In the genomic region with DNA sequence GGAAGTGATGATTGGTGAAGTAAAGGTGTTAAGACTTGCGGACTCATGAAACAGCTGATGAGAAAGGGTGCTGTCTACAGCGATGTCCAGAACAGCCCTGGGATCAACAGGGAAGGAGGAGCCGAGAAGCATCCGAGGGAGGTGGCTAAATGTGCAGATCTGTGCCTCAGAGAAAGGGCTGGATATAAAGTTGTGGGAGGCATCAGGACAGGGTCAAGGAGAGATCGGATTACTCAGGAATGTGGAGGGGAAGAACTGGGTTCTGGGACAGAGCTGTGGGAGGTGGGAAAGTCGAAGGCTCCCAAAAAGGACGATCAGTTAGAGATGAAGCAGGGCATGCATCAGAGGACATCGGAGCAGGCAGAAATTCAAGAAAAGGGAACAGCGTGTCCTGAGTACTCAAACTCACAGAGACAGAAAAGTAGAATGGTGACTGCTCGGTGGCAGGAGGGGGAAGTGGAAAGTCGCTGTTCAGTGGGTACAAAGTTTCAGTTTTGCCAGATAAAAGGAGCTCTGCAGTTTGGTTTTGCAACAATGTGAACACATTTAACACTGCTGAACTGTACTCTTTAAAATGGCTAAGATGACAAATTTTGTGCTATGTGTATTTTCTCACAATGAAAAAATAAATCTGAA, we compare ENCODE assay signal across 1 cellular context.
TF ChIP-seq lines count a peak whose summit lies in the region.

No MANE protein-coding gene starts in this region.

TF ChIP-seq in K562, 482 proteins besides CTCF, POLR2A, EP300 and RAD21:
- TF ChIP-seq KLF13 (tag; IDR thresholded peaks at IDR 0.05; ENCODE audit: borderline replicate concordance, low read depth) (no peak), TCF7L2 (IDR thresholded peaks at IDR 0.05; ENCODE audit: low read depth, low read length) (no peak), ZNF253 (CRISPR knock-in tag; conservative IDR thresholded peaks at IDR 0.05) (no peak)
- TF ChIP-seq, protein P1, sequence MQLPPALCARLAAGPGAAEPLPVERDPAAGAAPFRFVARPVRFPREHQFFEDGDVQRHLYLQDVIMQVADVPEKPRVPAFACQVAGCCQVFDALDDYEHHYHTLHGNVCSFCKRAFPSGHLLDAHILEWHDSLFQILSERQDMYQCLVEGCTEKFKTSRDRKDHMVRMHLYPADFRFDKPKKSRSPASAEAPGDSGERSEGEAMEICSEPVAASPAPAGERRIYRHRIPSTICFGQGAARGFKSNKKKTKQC (CRISPR knock-in tag; IDR thresholded peaks at IDR 0.05): no peak
- TF ChIP-seq, protein P2, sequence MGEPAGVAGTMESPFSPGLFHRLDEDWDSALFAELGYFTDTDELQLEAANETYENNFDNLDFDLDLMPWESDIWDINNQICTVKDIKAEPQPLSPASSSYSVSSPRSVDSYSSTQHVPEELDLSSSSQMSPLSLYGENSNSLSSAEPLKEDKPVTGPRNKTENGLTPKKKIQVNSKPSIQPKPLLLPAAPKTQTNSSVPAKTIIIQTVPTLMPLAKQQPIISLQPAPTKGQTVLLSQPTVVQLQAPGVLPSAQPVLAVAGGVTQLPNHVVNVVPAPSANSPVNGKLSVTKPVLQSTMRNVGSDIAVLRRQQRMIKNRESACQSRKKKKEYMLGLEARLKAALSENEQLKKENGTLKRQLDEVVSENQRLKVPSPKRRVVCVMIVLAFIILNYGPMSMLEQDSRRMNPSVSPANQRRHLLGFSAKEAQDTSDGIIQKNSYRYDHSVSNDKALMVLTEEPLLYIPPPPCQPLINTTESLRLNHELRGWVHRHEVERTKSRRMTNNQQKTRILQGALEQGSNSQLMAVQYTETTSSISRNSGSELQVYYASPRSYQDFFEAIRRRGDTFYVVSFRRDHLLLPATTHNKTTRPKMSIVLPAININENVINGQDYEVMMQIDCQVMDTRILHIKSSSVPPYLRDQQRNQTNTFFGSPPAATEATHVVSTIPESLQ (CRISPR knock-in tag; IDR thresholded peaks at IDR 0.05): no peak
- TF ChIP-seq, protein P3, sequence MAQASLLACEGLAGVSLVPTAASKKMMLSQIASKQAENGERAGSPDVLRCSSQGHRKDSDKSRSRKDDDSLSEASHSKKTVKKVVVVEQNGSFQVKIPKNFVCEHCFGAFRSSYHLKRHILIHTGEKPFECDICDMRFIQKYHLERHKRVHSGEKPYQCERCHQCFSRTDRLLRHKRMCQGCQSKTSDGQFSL (CRISPR knock-in tag; IDR thresholded peaks at IDR 0.05): no peak
- TF ChIP-seq, protein P3 (tag; IDR thresholded peaks at IDR 0.05): no peak
- TF ChIP-seq, protein P4, sequence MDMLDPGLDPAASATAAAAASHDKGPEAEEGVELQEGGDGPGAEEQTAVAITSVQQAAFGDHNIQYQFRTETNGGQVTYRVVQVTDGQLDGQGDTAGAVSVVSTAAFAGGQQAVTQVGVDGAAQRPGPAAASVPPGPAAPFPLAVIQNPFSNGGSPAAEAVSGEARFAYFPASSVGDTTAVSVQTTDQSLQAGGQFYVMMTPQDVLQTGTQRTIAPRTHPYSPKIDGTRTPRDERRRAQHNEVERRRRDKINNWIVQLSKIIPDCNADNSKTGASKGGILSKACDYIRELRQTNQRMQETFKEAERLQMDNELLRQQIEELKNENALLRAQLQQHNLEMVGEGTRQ (CRISPR knock-in tag; IDR thresholded peaks at IDR 0.05): no peak
- TF ChIP-seq, protein P5, sequence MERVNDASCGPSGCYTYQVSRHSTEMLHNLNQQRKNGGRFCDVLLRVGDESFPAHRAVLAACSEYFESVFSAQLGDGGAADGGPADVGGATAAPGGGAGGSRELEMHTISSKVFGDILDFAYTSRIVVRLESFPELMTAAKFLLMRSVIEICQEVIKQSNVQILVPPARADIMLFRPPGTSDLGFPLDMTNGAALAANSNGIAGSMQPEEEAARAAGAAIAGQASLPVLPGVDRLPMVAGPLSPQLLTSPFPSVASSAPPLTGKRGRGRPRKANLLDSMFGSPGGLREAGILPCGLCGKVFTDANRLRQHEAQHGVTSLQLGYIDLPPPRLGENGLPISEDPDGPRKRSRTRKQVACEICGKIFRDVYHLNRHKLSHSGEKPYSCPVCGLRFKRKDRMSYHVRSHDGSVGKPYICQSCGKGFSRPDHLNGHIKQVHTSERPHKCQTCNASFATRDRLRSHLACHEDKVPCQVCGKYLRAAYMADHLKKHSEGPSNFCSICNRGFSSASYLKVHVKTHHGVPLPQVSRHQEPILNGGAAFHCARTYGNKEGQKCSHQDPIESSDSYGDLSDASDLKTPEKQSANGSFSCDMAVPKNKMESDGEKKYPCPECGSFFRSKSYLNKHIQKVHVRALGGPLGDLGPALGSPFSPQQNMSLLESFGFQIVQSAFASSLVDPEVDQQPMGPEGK (CRISPR knock-in tag; IDR thresholded peaks at IDR 0.05; ENCODE audit: borderline replicate concordance): no peak
